In genomic region chr3:33146791-33147445, GRCh38 we compare ENCODE assay signal across 9 cellular contexts. TPM values are rescaled to one million over a fixed set of nuclear protein-coding genes. Genes with fewer than 3 reads are reported as not detected.
DNase-seq lines count a peak whose midpoint lies in the region; ATAC-seq and TF ChIP-seq lines count a peak whose summit lies in the region.
"Had no signal": no experiment of that assay in that cellular context is flagged by ENCODE, and none has a peak within 500 bp of the region (broad histone marks: within the 10 kb centered on the region; RNA-seq: fewer than 3 reads in every experiment).

No MANE protein-coding gene starts in this region.

- H3K9me3 ChIP-seq in ovary: no peaks in the 10 kb centered on the region
- H3K9me3 ChIP-seq: neutrophil had no signal

- no peak for TF ChIP-seq POLR2A in ovary (IDR thresholded peaks at IDR 0.05)

- no peak overlapping the region for H3K4me3 Mint-ChIP-seq in WTC11

- no peaks in the 10 kb centered on the region for H3K36me3 ChIP-seq in ovary

- peak; percentile 36 for DNase-seq in NCI-H2107 treated with DMSO at 0.1 percent for 48 hours (lab: John Stamatoyannopoulos, UW; ENCODE audit: unreplicated experiment)
- DNase-seq in NCI-H2107 (lab: John Stamatoyannopoulos, UW): no peak
- no peak for DNase-seq in WTC11 (ENCODE audit: low spot score)
- DNase-seq in glomerular visceral epithelial cell (ENCODE audit: extremely low spot score): peak; percentile 30
- peak in 38 of 49 donors; percentile 10 to 89 (median 52) for DNase-seq in substantia nigra (lab: John Stamatoyannopoulos, UW)
- no peak for DNase-seq in ovary

- peak overlapping the region; percentile 82 for H3K27ac ChIP-seq in substantia nigra (ENCODE audit: low read depth, low read length, poor library complexity, severe bottlenecking)
- no peak overlapping the region for H3K27ac ChIP-seq in ovary
- H3K27ac ChIP-seq: neutrophil had no signal

- CTCF ChIA-PET in WTC11 (lab: Charles Lee): interaction anchor here (1.0 to 2.3 kb wide), 3 partner anchors 16 to 226 kb away, joined by 3 to 11 read pairs (median 11); no protein-coding TSS in a partner anchor

- 51 to 57% (median 55%) methylated on average over 8 of the region's 8 CpGs for WGBS in ovary, 3 donors

- intact Hi-C loops in ovary (cut with DNase I): no loop called here

- POLR2A ChIA-PET in WTC11 (lab: Charles Lee): no interaction called here

- H3K36me3 Mint-ChIP-seq in WTC11: peaks cover 13% of the 10 kb centered on the region

- TF ChIP-seq EP300 in ovary (IDR thresholded peaks at IDR 0.05): no peak

- H3K4me1 ChIP-seq in ovary (ENCODE audit: insufficient read depth): peaks cover 6% of the 10 kb centered on the region

- ATAC-seq in WTC11 (peak; percentile 34), GM18873 (IDR thresholded peaks at IDR 0.05; ENCODE audit: low FRiP score, unreplicated experiment) (no peak), GM21723 (IDR thresholded peaks at IDR 0.05; ENCODE audit: unreplicated experiment) (no peak)

- H3K4me3 ChIP-seq in ovary: no peak overlapping the region

- H3K27me3 Mint-ChIP-seq in WTC11 (ENCODE audit: low read depth): no peaks in the 10 kb centered on the region; the same call in 1 of the 2 replicates

- no peak overlapping the region for H3K27ac Mint-ChIP-seq in WTC11

- H3K4me1 Mint-ChIP-seq in WTC11: peaks cover 7% of the 10 kb centered on the region; the same call in 1 of the 2 replicates

- TF ChIP-seq CTCF in WTC11 (IDR thresholded peaks at IDR 0.05) (no peak), ovary (IDR thresholded peaks at IDR 0.05) (no peak)

- H3K9me3 Mint-ChIP-seq in WTC11: peaks cover 4% of the 10 kb centered on the region; the same call in 1 of the 2 replicates

- H3K27me3 ChIP-seq in ovary: no peaks in the 10 kb centered on the region
- H3K27me3 ChIP-seq: neutrophil had no signal

TF ChIP-seq in WTC11, 78 proteins besides CTCF, POLR2A, EP300 and RAD21:
- no peak for TF ChIP-seq MYBL2 (CRISPR knock-in tag; IDR thresholded peaks at IDR 0.05)
- TF ChIP-seq ZNF512 (CRISPR knock-in tag; IDR thresholded peaks at IDR 0.05; ENCODE audit: borderline replicate concordance): no peak
- no peak for TF ChIP-seq TEAD1 (CRISPR knock-in tag; IDR thresholded peaks at IDR 0.05)
- no peak for TF ChIP-seq MLX (CRISPR knock-in tag; IDR thresholded peaks at IDR 0.05)
- TF ChIP-seq PRDM15 (CRISPR knock-in tag; IDR thresholded peaks at IDR 0.05): no peak
- TF ChIP-seq ERG (CRISPR knock-in tag; IDR thresholded peaks at IDR 0.05): no peak
- TF ChIP-seq NR3C1 (CRISPR knock-in tag; conservative IDR thresholded peaks at IDR 0.05; ENCODE audit: low read depth): no peak
- no peak for TF ChIP-seq E2F5 (CRISPR knock-in tag; IDR thresholded peaks at IDR 0.05)
- no peak for TF ChIP-seq NFATC4 (CRISPR knock-in tag; IDR thresholded peaks at IDR 0.05)
- no peak for TF ChIP-seq AR (CRISPR knock-in tag; IDR thresholded peaks at IDR 0.05)

RNA-seq across cellular contexts. Expression of gene CRTAP, which starts 33.1 kb away (rescaled TPM):
- 156 to 197 TPM (median 196 TPM) in 3 replicates for total RNA-seq in WTC11 (2021)
- 100 to 1,000 TPM; 130 to 343 (median 251) TPM for total RNA-seq in ovary
- polyA plus RNA-seq in ovary: 100 to 1,000 TPM; 192 to 788 TPM

RNA-seq across cellular contexts. Expression of gene GLB1, which starts 50.0 kb away (rescaled TPM):
- total RNA-seq in WTC11 (2021) (48.2 to 60.2 TPM (median 58.2 TPM) in 3 replicates), ovary (10 to 100 TPM; 30.8 to 65.5 (median 42.3) TPM)
- polyA plus RNA-seq in ovary: 10 to 100 TPM; 23.4 to 99.9 TPM

RNA-seq across cellular contexts. Expression of gene TMPPE, which starts 50.0 kb away (rescaled TPM):
- total RNA-seq in WTC11 (2021): 6.7 to 7.4 TPM (median 6.8 TPM) in 3 replicates
- 1 to 10 TPM; 2.1 to 6.4 (median 6.1) TPM for total RNA-seq in ovary
- 1 to 10 TPM in 1 of 2 donors, under 1 TPM in 1; 0.56 to 1.0 TPM for polyA plus RNA-seq in ovary

Comparison
In these comparisons a context has a peak if more than half of its experiments do, and no peak if none do; other contexts are left out.
1. DNase-seq: peak in NCI-H2107 treated with DMSO at 0.1 percent for 48 hours (single experiment), glomerular visceral epithelial cell (single experiment) and substantia nigra (38 of 49); none in NCI-H2107 (single experiment), WTC11 (single experiment) and ovary (0 of 5).